In genomic region chr5:142922223-142922952, GRCh38 we compare ENCODE assay signal across 8 cellular contexts.
DNase-seq lines count a peak whose midpoint lies in the region; ATAC-seq, FAIRE-seq and TF ChIP-seq lines count a peak whose summit lies in the region.

No MANE protein-coding gene starts in this region.

- no peak overlapping the region for H3K9ac ChIP-seq in SU-DHL-6 (ENCODE audit: low read length)

- H2AFZ ChIP-seq in SU-DHL-6 (ENCODE audit: low read depth, low read length, severe bottlenecking): no peak overlapping the region

- H3F3A ChIP-seq in SU-DHL-6 (ENCODE audit: insufficient read depth): no peaks in the 10 kb centered on the region

- ATAC-seq in GM21360 (IDR thresholded peaks at IDR 0.05; ENCODE audit: unreplicated experiment): peak; percentile 55
- ATAC-seq in sciatic nerve: peak; percentile 74

- no peak overlapping the region for H3K4me3 ChIP-seq in SU-DHL-6 (ENCODE audit: insufficient read depth, low read length, poor library complexity, severe bottlenecking)

- intact Hi-C loops in sciatic nerve (cut with DNase I): loop anchor here (10.0 kb wide), 2 partner anchors 482 to 902 kb away; partner anchors contain the start of gene NR3C1

- in situ Hi-C loops in Caki2 (cut with HindIII; ENCODE audit: low pct_unique_long_range_greater_than_20kb, low sequenced_read_pairs): no loop called here

- TF ChIP-seq CTCF in LNCAP (IDR thresholded peaks at IDR 0.05): peak; percentile 56
- peak; percentile 18 for TF ChIP-seq CTCF in SU-DHL-6 (IDR thresholded peaks at IDR 0.05; ENCODE audit: insufficient read depth, low read length, poor library complexity, severe bottlenecking)

- no peak overlapping the region for H3K4me2 ChIP-seq in SU-DHL-6 (ENCODE audit: low read depth, low read length, poor library complexity, severe bottlenecking)

- no peaks in the 10 kb centered on the region for H4K20me1 ChIP-seq in SU-DHL-6 (ENCODE audit: low read depth, low read length)

- H3K36me3 ChIP-seq in SU-DHL-6 (ENCODE audit: low read length): no peaks in the 10 kb centered on the region

- no peaks in the 10 kb centered on the region for H3K27me3 ChIP-seq in SU-DHL-6 (ENCODE audit: low read length)

- no peaks in the 10 kb centered on the region for H3K9me2 ChIP-seq in SU-DHL-6 (replicated peaks; ENCODE audit: insufficient read depth, low read length)

- peak; percentile 96 for FAIRE-seq in frontal cortex (lab: Jason Lieb, UNC)

- DNase-seq in Caki2 (ENCODE audit: low read depth): peak; percentile 66
- DNase-seq in frontal cortex (ENCODE audit: low spot score in 2 of 2): peak; percentile 24 to 44
- DNase-seq in sciatic nerve (ENCODE audit: low spot score): no peak
- no peak for DNase-seq in NCI-H187 treated with DMSO at 0.1 percent for 48 hours (lab: John Stamatoyannopoulos, UW)
- DNase-seq in activated effector memory CD4-positive, alpha-beta T cell treated with anti-CD3 and anti-CD28 coated beads, Interleukin-2, amount 50 U/mL, for 16 hours: no peak

- H3K79me2 ChIP-seq in SU-DHL-6 (ENCODE audit: insufficient read depth, low read length): no peaks in the 10 kb centered on the region

- no peak overlapping the region for H3K27ac ChIP-seq in SU-DHL-6 (ENCODE audit: low read depth, low read length)

- no peaks in the 10 kb centered on the region for H3K9me3 ChIP-seq in SU-DHL-6 (ENCODE audit: insufficient read depth, low read length)

Comparison
In these comparisons a context has a peak if more than half of its experiments do, and no peak if none do; other contexts are left out.
1. DNase-seq: peak in Caki2 (single experiment) and frontal cortex (2 of 2); none in sciatic nerve (single experiment), NCI-H187 treated with DMSO at 0.1 percent for 48 hours (single experiment) and activated effector memory CD4-positive, alpha-beta T cell treated with anti-CD3 and anti-CD28 coated beads, Interleukin-2, amount 50 U/mL, for 16 hours (single experiment).